27 cellular contexts compared by ENCODE assay signal in the genomic region with DNA sequence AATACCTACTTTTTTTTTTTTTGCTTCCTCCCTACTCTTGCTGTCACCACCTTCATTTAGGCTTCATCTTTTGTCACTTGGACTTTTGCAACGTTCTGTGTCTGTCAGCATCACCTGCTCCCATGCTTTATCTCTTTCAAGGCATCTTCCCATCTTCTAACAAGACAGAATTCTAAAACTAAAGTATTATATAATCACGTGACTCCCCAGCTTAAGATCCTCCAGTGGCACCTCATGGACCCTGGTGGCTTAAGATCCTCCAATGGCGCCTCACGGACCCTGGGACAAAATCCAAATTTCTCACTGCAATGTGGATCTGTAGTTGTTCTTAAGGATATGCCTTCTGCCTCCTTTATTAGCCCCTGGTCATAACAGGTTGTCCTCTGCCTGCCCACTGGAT.
"Had no signal": no experiment of that assay in that cellular context is flagged by ENCODE, and none has a peak within 500 bp of the region (broad histone marks: within the 10 kb centered on the region; RNA-seq: fewer than 3 reads in every experiment).

No MANE protein-coding gene starts in this region.

- H3K27me3 ChIP-seq: dorsolateral prefrontal cortex, gastroesophageal sphincter had no signal

- ATAC-seq: effector memory CD8-positive, alpha-beta T cell; esophagus mucosa; gastroesophageal sphincter; left cardiac atrium; left lung; left ventricle myocardium superior; lower lobe of right lung; mucosa of descending colon had no signal

- DNase-seq: dermis blood vessel endothelial cell; dorsolateral prefrontal cortex; effector CD4-positive, alpha-beta T cell; effector memory CD8-positive, alpha-beta T cell; endodermal cell; erythroblast; glutamatergic neuron; head of caudate nucleus; heart right ventricle; hippocampal formation; left cardiac atrium; left lung; left ventricle myocardium superior; lower lobe of right lung; mesenchymal stem cell; mucosa of descending colon; naive B cell had no signal

- H3K9me3 ChIP-seq: gastroesophageal sphincter, heart right ventricle, left lung, lower lobe of right lung, mucosa of descending colon had no signal

- H3K27ac ChIP-seq: coronary artery, epithelial cell of prostate, foreskin keratinocyte, gastroesophageal sphincter, left lung, lower lobe of right lung had no signal

- FAIRE-seq: colon, endometrium, frontal cortex, islet of Langerhans, keratinocyte had no signal

- H3K36me3 ChIP-seq: gastroesophageal sphincter, heart right ventricle, left lung, lower lobe of right lung had no signal

- H3K4me3 ChIP-seq: coronary artery, gastroesophageal sphincter, heart right ventricle, left lung, lower lobe of right lung, mucosa of descending colon had no signal

- H3K4me1 ChIP-seq: foreskin keratinocyte, left lung, lower lobe of right lung had no signal
